ENCODE assay signal across 8 cellular contexts in genomic region chr15:40097968-40098476, GRCh38. TPM values are rescaled to one million over a fixed set of nuclear protein-coding genes. Genes with fewer than 3 reads are reported as not detected.
DNase-seq lines count a peak whose midpoint lies in the region; TF ChIP-seq lines count a peak whose summit lies in the region.

No MANE protein-coding gene starts in this region.

- no peaks in the 10 kb centered on the region for H3K9me3 ChIP-seq in spleen

- no peaks in the 10 kb centered on the region for H3K9me3 Mint-ChIP-seq in activated CD4-positive, alpha-beta T cell treated with anti-CD3 and anti-CD28 coated beads, Interleukin-2, amount 10 ng/mL, durations not matched to agents 24 days and 14 days

- H3K4me1 ChIP-seq in spleen: peaks cover 62 to 100% (median 99%) of the 10 kb centered on the region in 6 donors

- no peak for TF ChIP-seq POLR2A in spleen (IDR thresholded peaks at IDR 0.05)

- peak; percentile 64 for DNase-seq in activated CD4-positive, alpha-beta T cell treated with anti-CD3 and anti-CD28 coated beads, Interleukin-2, amount 10 ng/mL, durations not matched to agents 24 days and 14 days
- no peak for DNase-seq in activated CD4-positive, alpha-beta T cell treated with anti-CD3 and anti-CD28 coated beads for 48 hours
- peak; percentile 13 for DNase-seq in SHP77 treated with DMSO at 0.1 percent for 48 hours (lab: John Stamatoyannopoulos, UW)
- peak; percentile 30 for DNase-seq in fibroblast of the aortic adventitia (ENCODE audit: low read depth)
- DNase-seq in spleen: peak; percentile 80
- no peak for DNase-seq in A172 (ENCODE audit: low spot score)
- no peak for DNase-seq in activated gamma-delta T cell treated with Interleukin-2 at 50 U/mL for 16 hours
- no peak for DNase-seq in GM10248 (ENCODE audit: extremely low spot score)

- intact Hi-C loops in activated CD4-positive, alpha-beta T cell treated with anti-CD3 and anti-CD28 coated beads, Interleukin-2, amount 10 ng/mL, durations not matched to agents 24 days and 14 days (cut with micrococcal nuclease): loop anchor here (1.0 to 2.0 kb wide), 3 partner anchors 9 to 53 kb away; no protein-coding TSS in a partner anchor
- intact Hi-C loops in spleen (cut with DNase I; ENCODE audit: low total_unique reads): no loop called here

- TF ChIP-seq CTCF in fibroblast of the aortic adventitia (IDR thresholded peaks at IDR 0.05; ENCODE audit: insufficient read depth, low read length): no peak
- no peak for TF ChIP-seq CTCF in spleen (IDR thresholded peaks at IDR 0.05 in 8 of 11, conservative IDR thresholded peaks at IDR 0.05 in 3 of 11)
- no peak for TF ChIP-seq CTCF in GM10248 (IDR thresholded peaks at IDR 0.05; ENCODE audit: control extremely low read depth, extremely low read depth, low read depth, missing control alignments)

- H3K27ac Mint-ChIP-seq in activated CD4-positive, alpha-beta T cell treated with anti-CD3 and anti-CD28 coated beads, Interleukin-2, amount 10 ng/mL, durations not matched to agents 24 days and 14 days: peak overlapping the region; percentile 97

- WGBS in spleen, 5 donors: 12 to 30% (median 21%) methylated on average over 9 to 10 of the region's 10 CpGs

- H3K27me3 Mint-ChIP-seq in activated CD4-positive, alpha-beta T cell treated with anti-CD3 and anti-CD28 coated beads, Interleukin-2, amount 10 ng/mL, durations not matched to agents 24 days and 14 days: no peaks in the 10 kb centered on the region

- CTCF ChIA-PET in GM10248 (lab: Yijun Ruan, JAX): interaction anchor here (0.6 to 28.6 kb wide), 11 partner anchors 4 to 243 kb away, joined by 3 to 511 read pairs (median 5); partner anchors contain the start of genes BMF, CCDC9B and SRP14

- H3K27ac ChIP-seq in spleen: peak overlapping the region; percentile 65 to 91 (median 86)

- H3K4me1 Mint-ChIP-seq in activated CD4-positive, alpha-beta T cell treated with anti-CD3 and anti-CD28 coated beads, Interleukin-2, amount 10 ng/mL, durations not matched to agents 24 days and 14 days: peaks cover 84% of the 10 kb centered on the region

- H3K4me3 Mint-ChIP-seq in activated CD4-positive, alpha-beta T cell treated with anti-CD3 and anti-CD28 coated beads, Interleukin-2, amount 10 ng/mL, durations not matched to agents 24 days and 14 days: peak overlapping the region; percentile 79

- peaks cover 0 to 44% (median 0%) of the 10 kb centered on the region in 6 donors for H3K36me3 ChIP-seq in spleen

- H3K27me3 ChIP-seq in spleen (replicated peaks in 1 of 7): no peaks in the 10 kb centered on the region

- peaks cover 20% of the 10 kb centered on the region for H3K36me3 Mint-ChIP-seq in activated CD4-positive, alpha-beta T cell treated with anti-CD3 and anti-CD28 coated beads, Interleukin-2, amount 10 ng/mL, durations not matched to agents 24 days and 14 days (ENCODE audit: low read depth)

- POLR2A ChIA-PET in GM10248 (lab: Yijun Ruan, JAX): interaction anchor here (0.6 to 3.5 kb wide), 4 partner anchors 9 to 492 kb away, joined by 3 to 25 read pairs (median 6); partner anchors contain the start of gene BMF

- H3K4me3 ChIP-seq in fibroblast of the aortic adventitia (ENCODE audit: low read depth, low read length) (no peak overlapping the region), spleen (peak overlapping the region in 1 of 8 donors; percentile 27)

RNA-seq across cellular contexts. Expression of gene BMF, which starts 10.7 kb away (rescaled TPM):
- total RNA-seq in activated CD4-positive, alpha-beta T cell treated with anti-CD3 and anti-CD28 coated beads, Interleukin-2, amount 10 ng/mL, durations not matched to agents 24 days and 14 days: 8.4 and 9.1 TPM in 2 replicates
- total RNA-seq in fibroblast of the aortic adventitia (ENCODE audit: low replicate concordance) (2.3 and 10.6 TPM in 2 replicates), spleen (10 to 100 TPM; 16.9 to 77.9 (median 36.1) TPM)
- 10 to 100 TPM; 25.5 to 33.1 (median 27.7) TPM for polyA plus RNA-seq in spleen
- 0.83 and 1.8 TPM in 2 replicates for total RNA-seq in A172 (2014; rRNA removed; shearing (Covaris generic))

RNA-seq across cellular contexts. Expression of gene SRP14, which starts 59.0 kb away (rescaled TPM):
- 153 and 155 TPM in 2 replicates for total RNA-seq in activated CD4-positive, alpha-beta T cell treated with anti-CD3 and anti-CD28 coated beads, Interleukin-2, amount 10 ng/mL, durations not matched to agents 24 days and 14 days
- total RNA-seq in fibroblast of the aortic adventitia (ENCODE audit: low replicate concordance) (135 and 204 TPM in 2 replicates), spleen (100 to 1,000 TPM; 109 to 256 (median 145) TPM)
- 100 to 1,000 TPM; 295 to 356 (median 353) TPM for polyA plus RNA-seq in spleen
- total RNA-seq in A172 (2014; rRNA removed; shearing (Covaris generic)): 337 and 421 TPM in 2 replicates

Comparison
In these comparisons a context has a peak if more than half of its experiments do, and no peak if none do; other contexts are left out.
1. DNase-seq: peak in activated CD4-positive, alpha-beta T cell treated with anti-CD3 and anti-CD28 coated beads, Interleukin-2, amount 10 ng/mL, durations not matched to agents 24 days and 14 days (single experiment), SHP77 treated with DMSO at 0.1 percent for 48 hours (single experiment), fibroblast of the aortic adventitia (single experiment) and spleen (single experiment); none in activated CD4-positive, alpha-beta T cell treated with anti-CD3 and anti-CD28 coated beads for 48 hours (single experiment), A172 (single experiment), activated gamma-delta T cell treated with Interleukin-2 at 50 U/mL for 16 hours (single experiment) and GM10248 (single experiment).